8 cellular contexts compared by ENCODE assay signal in the genomic region with DNA sequence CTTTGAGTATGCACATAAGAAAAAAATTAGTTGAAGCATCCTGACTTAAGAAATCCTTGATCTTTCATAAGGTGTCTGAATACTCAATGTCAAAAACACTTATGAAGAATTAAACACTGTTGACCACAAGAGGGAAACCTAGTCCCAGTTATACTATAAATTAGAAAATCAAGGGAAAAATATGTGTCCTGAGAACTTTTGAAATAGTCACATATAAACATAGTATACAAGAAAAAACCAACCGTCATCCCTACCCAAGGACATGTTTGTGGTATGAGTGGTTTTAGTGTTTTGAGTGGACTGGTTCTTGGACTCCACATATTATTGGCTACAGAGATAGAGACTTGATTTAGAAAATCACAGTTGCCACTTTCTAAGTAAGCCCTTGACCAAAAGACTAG. TPM values are rescaled to one million over a fixed set of nuclear protein-coding genes. Genes with fewer than 3 reads are reported as not detected.
DNase-seq lines count a peak whose midpoint lies in the region; ATAC-seq and TF ChIP-seq lines count a peak whose summit lies in the region.

No MANE protein-coding gene starts in this region.

- no peak for ATAC-seq in right cardiac atrium
- ATAC-seq in Panc1, result no peak
- ATAC-seq in GM18505 (IDR thresholded peaks at IDR 0.05; ENCODE audit: unreplicated experiment), result no peak

- H3K27ac ChIP-seq in cardiac muscle cell (no peak overlapping the region), right cardiac atrium (ENCODE audit: low read length) (no peak overlapping the region), Panc1 (ENCODE audit: low read length) (no peak overlapping the region), testis (no peak overlapping the region)

- in situ Hi-C loops in Panc1 (cut with HindIII; ENCODE audit: low pct_unique_long_range_greater_than_20kb, low sequenced_read_pairs), result no loop called here

- 3% methylated on average over 1 of the region's 1 CpG for WGBS in right cardiac atrium
- WGBS in testis, 2 donors, result 0 to 5% methylated on average over 1 of the region's 1 CpG

- H3K27me3 ChIP-seq in cardiac muscle cell (no peaks in the 10 kb centered on the region), right cardiac atrium (ENCODE audit: control insufficient read depth, insufficient read depth) (no peaks in the 10 kb centered on the region), Panc1 (ENCODE audit: control insufficient read depth, insufficient read depth, low read length) (peaks cover 28% of the 10 kb centered on the region), testis (no peaks in the 10 kb centered on the region)

- H3K36me3 ChIP-seq in cardiac muscle cell, result no peaks in the 10 kb centered on the region
- no peaks in the 10 kb centered on the region for H3K36me3 ChIP-seq in Panc1 (ENCODE audit: control insufficient read depth, insufficient read depth, low read length)
- H3K36me3 ChIP-seq in testis (ENCODE audit: low read depth, missing control alignments), result no peaks in the 10 kb centered on the region

- intact Hi-C loops in right cardiac atrium (cut with DNase I) (loop anchor here in 3 of 4 donors (5.0 kb wide), 2 partner anchors 265 to 270 kb away; no protein-coding TSS in a partner anchor), Panc1 (cut with micrococcal nuclease; ENCODE audit: unreplicated experiment) (loop anchor here (1.0 to 5.0 kb wide), 2 partner anchors 268 to 365 kb away; no protein-coding TSS in a partner anchor), testis (cut with DNase I; ENCODE audit: low total_unique reads) (no loop called here)

- no peak for TF ChIP-seq POLR2A in testis (IDR thresholded peaks at IDR 0.05)
- no peak for TF ChIP-seq POLR2A in GM18505 (IDR thresholded peaks at IDR 0.05; ENCODE audit: borderline replicate concordance, extremely low read depth, insufficient read depth, insufficient read length)

- POLR2A ChIA-PET in Panc1 (lab: Charles Lee), result no interaction called here

- no peaks in the 10 kb centered on the region for H3K9me3 ChIP-seq in cardiac muscle cell (ENCODE audit: low read depth)
- no peaks in the 10 kb centered on the region for H3K9me3 ChIP-seq in right cardiac atrium (ENCODE audit: control insufficient read depth, low read length)
- H3K9me3 ChIP-seq in Panc1 (ENCODE audit: control insufficient read depth, insufficient read depth, low read depth, low read length), result no peaks in the 10 kb centered on the region
- no peaks in the 10 kb centered on the region for H3K9me3 ChIP-seq in testis

- peak; percentile 34 for TF ChIP-seq CTCF in cardiac muscle cell (IDR thresholded peaks at IDR 0.05; ENCODE audit: low read depth, low read length)
- TF ChIP-seq CTCF in Panc1 (IDR thresholded peaks at IDR 0.05), result peak; percentile 15; the same call in 1 of the 2 replicates
- peak; percentile 30 for TF ChIP-seq CTCF in fibroblast of the aortic adventitia (IDR thresholded peaks at IDR 0.05; ENCODE audit: insufficient read depth, low read length)
- TF ChIP-seq CTCF in testis (IDR thresholded peaks at IDR 0.05), result peak in 2 of 3 experiments; percentile 46 to 48

- no peaks in the 10 kb centered on the region for H3K4me1 ChIP-seq in cardiac muscle cell (ENCODE audit: low read depth)
- no peaks in the 10 kb centered on the region for H3K4me1 ChIP-seq in right cardiac atrium (ENCODE audit: control insufficient read depth, insufficient read depth, low read length)
- no peaks in the 10 kb centered on the region for H3K4me1 ChIP-seq in Panc1 (ENCODE audit: control insufficient read depth, insufficient read depth, low read length)
- H3K4me1 ChIP-seq in testis, result no peaks in the 10 kb centered on the region

- no TSS peak for BruUV-seq in Panc1 (replicated peaks; lab: Mats Ljungman, UMichigan)

- CTCF ChIA-PET in Panc1 (lab: Charles Lee), result interaction anchor here (0.9 to 1.6 kb wide), 3 partner anchors 268 to 436 kb away, joined by 3 to 4 read pairs (median 3); no protein-coding TSS in a partner anchor

- H3K4me3 ChIP-seq in cardiac muscle cell (no peak overlapping the region), right cardiac atrium (ENCODE audit: low read length) (no peak overlapping the region), Panc1 (ENCODE audit: low read depth in 2 of 2, low read length in 2 of 2) (no peak overlapping the region), fibroblast of the aortic adventitia (ENCODE audit: low read depth, low read length) (no peak overlapping the region), testis (no peak overlapping the region)

- DNase-seq in cardiac muscle cell (ENCODE audit: low read depth in 1 of 2, low spot score in 1 of 2) (peak; percentile 20 to 58), right cardiac atrium (no peak), Panc1 (ENCODE audit: low read depth, low spot score) (no peak), fibroblast of the aortic adventitia (ENCODE audit: low read depth) (peak; percentile 62), testis (no peak), NCI-H2081 treated with DMSO at 0.1 percent for 48 hours (lab: John Stamatoyannopoulos, UW) (no peak)
- no peak for DNase-seq in stimulated activated CD4-positive, alpha-beta T cell treated with anti-CD3 and anti-CD28 coated beads, Interleukin-1b, Interleukin-23, amount 100 ng/mL, for 48 hours

RNA-seq across cellular contexts. Expression of a gene that starts 7.6 kb away (rescaled TPM):
- total RNA-seq in cardiac muscle cell (not detected in 2 replicates), right cardiac atrium (100 to 1,000 TPM in 1 of 4 donors, 10 to 100 TPM in 3; 79.4 to 139 (median 88.9) TPM), Panc1 (2021; ENCODE audit: unreplicated experiment) (1.7 TPM), fibroblast of the aortic adventitia (ENCODE audit: low replicate concordance) (0.45 TPM in 1 of 2 replicates, not detected in the other), testis (10 to 100 TPM; 23.4 to 50.2 TPM)
- polyA plus RNA-seq in cardiac muscle cell (2.4 TPM in 1 of 2 replicates, not detected in the other), right cardiac atrium (66.7 TPM), testis (ENCODE audit: insufficient read depth, low read depth, low replicate concordance) (626 TPM)
- not detected for polyA plus RNA-seq in Panc1 (2012; ENCODE audit: insufficient read length)

RNA-seq across cellular contexts. Expression of a gene that starts 25.1 kb away (rescaled TPM):
- total RNA-seq in cardiac muscle cell (not detected in 2 replicates), right cardiac atrium (not detected), Panc1 (2021; ENCODE audit: unreplicated experiment) (not detected), fibroblast of the aortic adventitia (ENCODE audit: low replicate concordance) (not detected in 2 replicates), testis (under 1 TPM in 1 of 2 donors, not detected in 1; 0.74 TPM)
- polyA plus RNA-seq in cardiac muscle cell (not detected in 2 replicates), right cardiac atrium (not detected), testis (ENCODE audit: insufficient read depth, low read depth, low replicate concordance) (not detected)
- not detected for polyA plus RNA-seq in Panc1 (2012; ENCODE audit: insufficient read length)

Comparison
In these comparisons a context has a peak if more than half of its experiments do, and no peak if none do; other contexts are left out.
1. DNase-seq: peak in cardiac muscle cell (2 of 2) and fibroblast of the aortic adventitia (single experiment); none in right cardiac atrium (0 of 3), Panc1 (single experiment), testis (single experiment), NCI-H2081 treated with DMSO at 0.1 percent for 48 hours (single experiment) and stimulated activated CD4-positive, alpha-beta T cell treated with anti-CD3 and anti-CD28 coated beads, Interleukin-1b, Interleukin-23, amount 100 ng/mL, for 48 hours (single experiment).
2. Peak in every context shown above with its lines, with median percentiles within 50 percentile points of each other: CTCF ChIP-seq.